Comparison of ENCODE assay signal across 9 cellular contexts in genomic region chr10:68231106-68231901, GRCh38. TPM values are rescaled to one million over a fixed set of nuclear protein-coding genes. Genes with fewer than 3 reads are reported as not detected.
DNase-seq lines count a peak whose midpoint lies in the region; ATAC-seq and TF ChIP-seq lines count a peak whose summit lies in the region.
"Had no signal": no experiment of that assay in that cellular context is flagged by ENCODE, and none has a peak within 500 bp of the region (broad histone marks: within the 10 kb centered on the region; RNA-seq: fewer than 3 reads in every experiment).

No MANE protein-coding gene starts in this region.

- ATAC-seq in GM18868 (IDR thresholded peaks at IDR 0.05; ENCODE audit: unreplicated experiment) (peak; percentile 98), HG03103 (IDR thresholded peaks at IDR 0.05; ENCODE audit: low read depth, unreplicated experiment) (peak; percentile 95)

- DNase-seq in Ammon's horn (ENCODE audit: low spot score) (peak; percentile 76), NCI-H226 (peak; percentile 39), activated T-cell treated with anti-CD3 and anti-CD28 coated beads for 48 hours (ENCODE audit: low read depth) (peak; percentile 48), fibroblast of lung (ENCODE audit: low read depth in 2 of 2) (peak; percentile 72 to 76)

- H3K9ac ChIP-seq in fibroblast of lung (ENCODE audit: insufficient read depth, low read length) (peak overlapping the region; percentile 75), stomach smooth muscle (ENCODE audit: low read length in 2 of 2) (peak overlapping the region; percentile 65 to 84)

- H3K27me3 ChIP-seq in fibroblast of lung (ENCODE audit: control insufficient read depth, insufficient read depth, low read length) = peaks cover 14% of the 10 kb centered on the region
- H3K27me3 ChIP-seq in muscle layer of duodenum (ENCODE audit: low read depth, low read length) = no peaks in the 10 kb centered on the region
- H3K27me3 ChIP-seq in stomach smooth muscle (ENCODE audit: control insufficient read depth in 1 of 2, insufficient read depth in 2 of 2, low read length in 2 of 2) = no peaks in the 10 kb centered on the region

- peak overlapping the region; percentile 32 for H3K27ac ChIP-seq in fibroblast of lung (ENCODE audit: insufficient read depth, low read length)
- peak overlapping the region; percentile 25 for H3K27ac ChIP-seq in muscle layer of duodenum (ENCODE audit: low read length)
- H3K27ac ChIP-seq in stomach smooth muscle (ENCODE audit: low read length) = peak overlapping the region; percentile 64

- H3K36me3 ChIP-seq in fibroblast of lung (ENCODE audit: control insufficient read depth, insufficient read depth, low read length) = no peaks in the 10 kb centered on the region
- H3K36me3 ChIP-seq in muscle layer of duodenum (ENCODE audit: control insufficient read depth in 1 of 2, insufficient read depth in 2 of 2, low read length in 2 of 2) = no peaks in the 10 kb centered on the region
- H3K36me3 ChIP-seq in stomach smooth muscle (ENCODE audit: control insufficient read depth in 2 of 2, insufficient read depth in 2 of 2, low read length in 2 of 2) = no peaks in the 10 kb centered on the region

- H3K4me1 ChIP-seq in fibroblast of lung (ENCODE audit: control insufficient read depth, extremely low read depth, insufficient read depth, low read length) (peaks cover 2% of the 10 kb centered on the region), muscle layer of duodenum (ENCODE audit: control insufficient read depth in 1 of 2, insufficient read depth in 2 of 2, low read length in 2 of 2) (no peaks in the 10 kb centered on the region), stomach smooth muscle (ENCODE audit: control insufficient read depth, insufficient read depth, low read length) (peaks cover 8% of the 10 kb centered on the region)

- H3K79me2 ChIP-seq in fibroblast of lung (ENCODE audit: control insufficient read depth, insufficient read depth, low read length) = no peaks in the 10 kb centered on the region

- TF ChIP-seq CTCF in fibroblast of lung (conservative IDR thresholded peaks at IDR 0.05 in 1 of 2, IDR thresholded peaks at IDR 0.05 in 1 of 2; ENCODE audit: low read depth in 1 of 2, low read length in 2 of 2) = peak in 1 of 2 donors; percentile 23

- peak overlapping the region; percentile 99 for H2AFZ ChIP-seq in fibroblast of lung (ENCODE audit: low read length)

- H3K9me3 ChIP-seq in fibroblast of lung (ENCODE audit: control insufficient read depth, insufficient read depth, low read depth, low read length) = no peaks in the 10 kb centered on the region
- no peaks in the 10 kb centered on the region for H3K9me3 ChIP-seq in muscle layer of duodenum (ENCODE audit: control insufficient read depth in 1 of 2, low read length in 2 of 2)
- no peaks in the 10 kb centered on the region for H3K9me3 ChIP-seq in stomach smooth muscle (ENCODE audit: control insufficient read depth in 2 of 2, low read length in 2 of 2)

- peak overlapping the region; percentile 99 for H3K4me2 ChIP-seq in fibroblast of lung (ENCODE audit: extremely low read depth, insufficient read depth, low read length)

- H3K4me3 ChIP-seq in fibroblast of lung (replicated peaks in 1 of 4; ENCODE audit: control extremely low read depth in 1 of 4, insufficient read depth in 1 of 4, low read depth in 3 of 4, low read length in 4 of 4) (peak overlapping the region; percentile 65 to 73 (median 68)), muscle layer of duodenum (ENCODE audit: low read depth in 1 of 2, low read length in 2 of 2) (peak overlapping the region; percentile 50 to 77), stomach smooth muscle (ENCODE audit: low read length in 2 of 2) (peak overlapping the region; percentile 83 to 87)

- H4K20me1 ChIP-seq in fibroblast of lung (ENCODE audit: control insufficient read depth, extremely low read depth, insufficient read depth, low read length) = no peaks in the 10 kb centered on the region

RNA-seq across cellular contexts. Expression of gene ATOH7, which starts 0.6 kb away (rescaled TPM):
- total RNA-seq in fibroblast of lung = under 0.01 TPM in 1 of 2 replicates, not detected in the other
- polyA plus RNA-seq in fibroblast of lung = 0.08 TPM in 1 of 2 replicates, not detected in the other
- polyA plus RNA-seq in fibroblast of lung (2012) = not detected in 2 replicates
- polyA minus RNA-seq in fibroblast of lung (ENCODE audit: low replicate concordance) = not detected in 2 replicates
- total RNA-seq: T-helper 2 cell treated with Interferon-gamma antibody and Interleukin-4, amounts not matched to agents 100 ng/mL and 5 ng/mL, for 36 hours had no signal

Comparison
In these comparisons a context has a peak if more than half of its experiments do, and no peak if none do; other contexts are left out.
1. Peak in every context shown above with its lines: DNase-seq, ATAC-seq, H3K4me3 ChIP-seq and H3K27ac ChIP-seq.